Comparison of ENCODE assay signal across 14 cellular contexts in the genomic region with DNA sequence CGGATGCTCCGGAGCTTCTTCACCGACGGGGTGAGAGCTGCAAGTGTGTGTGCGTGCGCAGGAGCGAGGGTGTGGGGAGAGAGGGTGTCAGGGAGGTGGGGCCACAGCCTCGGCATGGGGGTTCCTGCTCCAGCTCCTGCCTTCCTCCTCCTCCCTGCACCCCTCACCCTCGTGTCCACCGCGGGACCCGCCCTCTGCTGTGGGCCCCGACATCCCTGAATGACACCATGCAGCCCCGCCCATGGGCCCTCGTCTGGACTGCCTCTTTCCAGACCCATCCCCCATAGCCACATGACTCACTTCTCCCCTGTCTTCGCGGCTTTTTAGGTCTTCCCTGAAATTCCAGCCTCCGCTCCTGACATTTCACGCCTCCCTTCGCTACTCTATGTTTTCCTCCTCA. TPM values are rescaled to one million over a fixed set of nuclear protein-coding genes. Genes with fewer than 3 reads are reported as not detected.
DNase-seq lines count a peak whose midpoint lies in the region; ATAC-seq and TF ChIP-seq lines count a peak whose summit lies in the region.
"Had no signal": no experiment of that assay in that cellular context is flagged by ENCODE, and none has a peak within 500 bp of the region (broad histone marks: within the 10 kb centered on the region; RNA-seq: fewer than 3 reads in every experiment).

No MANE protein-coding gene starts in this region.

- peak overlapping the region; percentile 38 for H3K4me3 Mint-ChIP-seq in endothelial cell (ENCODE audit: unreplicated experiment)
- H3K4me3 Mint-ChIP-seq: activated CD4-positive, alpha-beta T cell treated with anti-CD3 and anti-CD28 coated beads for 36 hours; activated T-helper 1 cell treated with anti-CD3 and anti-CD28 coated beads, Interleukin-12 subunit alpha, Interleukin-12 subunit beta, Interleukin-2, Interleukin-4 antibody, amounts not matched to agents 30 ng/mL and 10 ng/mL and 1 ng/mL, durations not matched to agents 14 hours and 24 hours and 36 hours; natural killer cell; T-cell had no signal

- H3K36me3 ChIP-seq in NT2/D1 (ENCODE audit: insufficient read depth, insufficient read length, low read length), result peaks cover 76% of the 10 kb centered on the region

- no peaks in the 10 kb centered on the region for H3K9me3 Mint-ChIP-seq in endothelial cell (ENCODE audit: unreplicated experiment)
- H3K9me3 Mint-ChIP-seq: activated T-helper 1 cell treated with anti-CD3 and anti-CD28 coated beads, Interleukin-12 subunit alpha, Interleukin-12 subunit beta, Interleukin-2, Interleukin-4 antibody, amounts not matched to agents 30 ng/mL and 10 ng/mL and 1 ng/mL, durations not matched to agents 14 hours and 24 hours and 36 hours; natural killer cell; T-cell had no signal

- no peaks in the 10 kb centered on the region for H3K9me3 ChIP-seq in NT2/D1 (ENCODE audit: insufficient read depth, low read length)

- no peak overlapping the region for H3K4me3 ChIP-seq in NT2/D1 (ENCODE audit: insufficient read length, low read depth)
- H3K4me3 ChIP-seq: skin epidermis had no signal

- peaks cover 9% of the 10 kb centered on the region for H3K4me1 ChIP-seq in NT2/D1 (ENCODE audit: insufficient read depth, insufficient read length)

- no peak for TF ChIP-seq CTCF in endothelial cell (IDR thresholded peaks at IDR 0.05; ENCODE audit: unreplicated experiment)

- peaks cover 14% of the 10 kb centered on the region for H3K4me1 Mint-ChIP-seq in endothelial cell (ENCODE audit: unreplicated experiment)
- H3K4me1 Mint-ChIP-seq: activated CD4-positive, alpha-beta T cell treated with anti-CD3 and anti-CD28 coated beads for 36 hours; natural killer cell; T-cell had no signal

- DNase-seq in AG20443 (ENCODE audit: low spot score), result peak; percentile 76
- DNase-seq in NT2/D1 (ENCODE audit: low read depth, low spot score), result no peak
- no peak for DNase-seq in endothelial cell (ENCODE audit: low spot score)
- DNase-seq in myocyte (ENCODE audit: low read depth), result peak; percentile 45
- DNase-seq in NCI-H1436 (lab: John Stamatoyannopoulos, UW), result no peak
- no peak for DNase-seq in NCI-H526 treated with DMSO at 0.1 percent for 48 hours (lab: John Stamatoyannopoulos, UW)
- DNase-seq: activated CD4-positive, alpha-beta T cell treated with anti-CD3 and anti-CD28 coated beads for 36 hours; natural killer cell; NCI-H1930; T-cell had no signal

- peaks cover 44% of the 10 kb centered on the region for H3K36me3 Mint-ChIP-seq in endothelial cell (ENCODE audit: low read depth, unreplicated experiment)
- H3K36me3 Mint-ChIP-seq: natural killer cell, T-cell had no signal

- ATAC-seq in GM18858 (IDR thresholded peaks at IDR 0.05; ENCODE audit: unreplicated experiment) (no peak), HG02885 (IDR thresholded peaks at IDR 0.05; ENCODE audit: poor library complexity, unreplicated experiment) (no peak)
- ATAC-seq: activated CD4-positive, alpha-beta T cell treated with anti-CD3 and anti-CD28 coated beads for 36 hours; natural killer cell; T-cell had no signal

- no peaks in the 10 kb centered on the region for H3K27me3 ChIP-seq in NT2/D1 (ENCODE audit: insufficient read depth, insufficient read length)

- peak overlapping the region; percentile 88 for H3K27ac Mint-ChIP-seq in endothelial cell (ENCODE audit: unreplicated experiment)
- H3K27ac Mint-ChIP-seq: activated CD4-positive, alpha-beta T cell treated with anti-CD3 and anti-CD28 coated beads for 36 hours; activated T-helper 1 cell treated with anti-CD3 and anti-CD28 coated beads, Interleukin-12 subunit alpha, Interleukin-12 subunit beta, Interleukin-2, Interleukin-4 antibody, amounts not matched to agents 30 ng/mL and 10 ng/mL and 1 ng/mL, durations not matched to agents 14 hours and 24 hours and 36 hours; natural killer cell; T-cell had no signal

- peaks cover 8% of the 10 kb centered on the region for H3K27me3 Mint-ChIP-seq in endothelial cell (ENCODE audit: unreplicated experiment)
- H3K27me3 Mint-ChIP-seq: activated CD4-positive, alpha-beta T cell treated with anti-CD3 and anti-CD28 coated beads for 36 hours had no signal

- peak overlapping the region; percentile 32 for H3K9ac ChIP-seq in NT2/D1 (ENCODE audit: insufficient read length, low read depth)

RNA-seq across cellular contexts. Expression of gene ARHGAP23, which starts 41.6 kb away (rescaled TPM):
- total RNA-seq in endothelial cell (ENCODE audit: unreplicated experiment) (70.5 TPM), myocyte (68.6 and 73.9 TPM in 2 replicates)
- polyA plus RNA-seq in myocyte (2012), result 98.4 TPM

Comparison
In these comparisons a context has a peak if more than half of its experiments do, and no peak if none do; other contexts are left out.
1. DNase-seq: peak in AG20443 (single experiment) and myocyte (single experiment); none in NT2/D1 (single experiment), endothelial cell (single experiment), NCI-H1436 (single experiment) and NCI-H526 treated with DMSO at 0.1 percent for 48 hours (single experiment).